Comparison of ENCODE assay signal across 8 cellular contexts in the genomic region with DNA sequence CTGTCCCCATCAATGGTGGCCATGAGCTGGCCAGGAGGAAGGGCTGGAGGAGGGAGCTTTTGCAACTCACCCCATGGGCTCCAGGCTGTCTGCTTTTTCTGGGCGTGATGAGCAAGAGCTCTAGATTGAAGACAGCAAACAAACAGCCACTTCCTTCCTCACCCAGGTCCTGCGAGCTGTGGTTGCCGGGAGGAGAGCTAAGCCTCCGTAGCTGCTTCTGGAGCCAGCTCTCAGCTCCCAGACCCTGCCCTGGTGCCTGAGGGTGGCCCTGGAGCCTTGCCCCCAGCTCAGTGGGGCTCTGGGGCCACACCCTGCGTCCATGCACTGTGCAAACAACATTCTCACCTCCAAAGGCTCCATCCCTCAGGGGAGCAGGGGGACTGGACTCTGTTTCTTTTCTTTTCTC. TPM values are rescaled to one million over a fixed set of nuclear protein-coding genes. Genes with fewer than 3 reads are reported as not detected.
A peak's percentile ranks its signal among the peaks of the same experiment; 100 is the strongest.
DNase-seq lines count a peak whose midpoint lies in the region; ATAC-seq and TF ChIP-seq lines count a peak whose summit lies in the region.

No MANE protein-coding gene starts in this region.

- H3K4me3 ChIP-seq in CD8-positive, alpha-beta T cell (ENCODE audit: low read depth, low read length): peak overlapping the region; percentile 45
- H3K4me3 ChIP-seq in Panc1 (ENCODE audit: low read depth in 2 of 2, low read length in 2 of 2) (no peak overlapping the region), lung (no peak overlapping the region), ascending aorta (no peak overlapping the region)

- POLR2A ChIA-PET in CD8-positive, alpha-beta T cell (lab: Charles Lee): interaction anchor here (0.7 to 6.1 kb wide), 13 partner anchors 9 to 158 kb away, joined by 3 to 49 read pairs (median 5); partner anchors contain the start of genes MARCHF2, MYO1F and ZNF414
- POLR2A ChIA-PET in Panc1 (lab: Charles Lee): interaction anchor here (0.6 to 0.7 kb wide), 2 partner anchors 41 to 66 kb away, joined by 3 read pairs; no protein-coding TSS in a partner anchor

- no peaks in the 10 kb centered on the region for H3K36me3 ChIP-seq in CD8-positive, alpha-beta T cell (ENCODE audit: insufficient read depth, low read length)
- H3K36me3 ChIP-seq in Panc1 (ENCODE audit: control insufficient read depth, insufficient read depth, low read length): no peaks in the 10 kb centered on the region
- no peaks in the 10 kb centered on the region for H3K36me3 ChIP-seq in lung (ENCODE audit: control insufficient read depth in 2 of 2, insufficient read depth in 2 of 2, low read length in 2 of 2)
- no peaks in the 10 kb centered on the region for H3K36me3 ChIP-seq in ascending aorta

- no TSS peak for BruUV-seq in Panc1 (replicated peaks; lab: Mats Ljungman, UMichigan)

- peak; percentile 36 to 83 (median 65) for DNase-seq in CD8-positive, alpha-beta T cell
- no peak for DNase-seq in Panc1 (ENCODE audit: low read depth, low spot score)
- peak; percentile 80 for DNase-seq in activated naive CD4-positive, alpha-beta T cell treated with anti-CD3 and anti-CD28 coated beads, Interleukin-2, amount 10 ng/mL, durations not matched to agents 7 days and 5 days
- DNase-seq in lung (ENCODE audit: low spot score): peak; percentile 57
- no peak for DNase-seq in ascending aorta (ENCODE audit: low spot score in 2 of 2)
- DNase-seq in foreskin melanocyte: no peak

- no peaks in the 10 kb centered on the region for H3K9me3 Mint-ChIP-seq in CD8-positive, alpha-beta T cell
- peaks cover 5% of the 10 kb centered on the region for H3K9me3 Mint-ChIP-seq in activated naive CD4-positive, alpha-beta T cell treated with anti-CD3 and anti-CD28 coated beads, Interleukin-2, amount 10 ng/mL, durations not matched to agents 7 days and 5 days

- H3K9me3 ChIP-seq in CD8-positive, alpha-beta T cell (ENCODE audit: low read length): no peaks in the 10 kb centered on the region
- no peaks in the 10 kb centered on the region for H3K9me3 ChIP-seq in Panc1 (ENCODE audit: control insufficient read depth, insufficient read depth, low read depth, low read length)
- H3K9me3 ChIP-seq in lung (ENCODE audit: control insufficient read depth in 2 of 2, insufficient read depth in 1 of 2, low read length in 1 of 2): peaks cover 0 to 3% of the 10 kb centered on the region in 2 donors
- H3K9me3 ChIP-seq in ascending aorta: no peaks in the 10 kb centered on the region

- in situ Hi-C loops in Panc1 (cut with HindIII; ENCODE audit: low pct_unique_long_range_greater_than_20kb, low sequenced_read_pairs): no loop called here

- CTCF ChIA-PET in CD8-positive, alpha-beta T cell (lab: Charles Lee): interaction anchor here (0.6 to 15.9 kb wide), 11 partner anchors 8 to 158 kb away, joined by 3 to 362 read pairs (median 5); partner anchors contain the start of genes MARCHF2, MYO1F and ZNF414
- CTCF ChIA-PET in Panc1 (lab: Charles Lee): interaction anchor here (0.5 to 1.0 kb wide), 2 partner anchors 9 to 10 kb away, joined by 5 read pairs; no protein-coding TSS in a partner anchor
- CTCF ChIA-PET in activated naive CD4-positive, alpha-beta T cell treated with anti-CD3 and anti-CD28 coated beads, Interleukin-2, amount 10 ng/mL, durations not matched to agents 7 days and 5 days (lab: Charles Lee): interaction anchor here (0.6 to 4.0 kb wide), 4 partner anchors 9 to 175 kb away, joined by 3 to 57 read pairs (median 3); partner anchors contain the start of gene MYO1F

- H3K27ac Mint-ChIP-seq in CD8-positive, alpha-beta T cell: peak overlapping the region; percentile 93
- peak overlapping the region; percentile 98 for H3K27ac Mint-ChIP-seq in activated naive CD4-positive, alpha-beta T cell treated with anti-CD3 and anti-CD28 coated beads, Interleukin-2, amount 10 ng/mL, durations not matched to agents 7 days and 5 days

- intact Hi-C loops in CD8-positive, alpha-beta T cell (cut with DNase I, micrococcal nuclease): loop anchor here in 1 of 2 experiments (2.0 kb wide), 1 partner anchor 56 kb away; the partner anchor contains the start of gene ZNF414
- intact Hi-C loops in Panc1 (cut with micrococcal nuclease; ENCODE audit: unreplicated experiment): no loop called here
- intact Hi-C loops in ascending aorta (cut with DNase I): no loop called here

- H3K4me3 Mint-ChIP-seq in CD8-positive, alpha-beta T cell: peak overlapping the region; percentile 63
- H3K4me3 Mint-ChIP-seq in activated naive CD4-positive, alpha-beta T cell treated with anti-CD3 and anti-CD28 coated beads, Interleukin-2, amount 10 ng/mL, durations not matched to agents 7 days and 5 days: peak overlapping the region; percentile 68

- 4 to 5% methylated on average over 5 of the region's 5 CpGs for whole genome bisulfite sequencing in lung, 2 donors

- peaks cover 74% of the 10 kb centered on the region for H3K4me1 Mint-ChIP-seq in CD8-positive, alpha-beta T cell (ENCODE audit: low read depth)
- peaks cover 92% of the 10 kb centered on the region for H3K4me1 Mint-ChIP-seq in activated naive CD4-positive, alpha-beta T cell treated with anti-CD3 and anti-CD28 coated beads, Interleukin-2, amount 10 ng/mL, durations not matched to agents 7 days and 5 days

- peak overlapping the region; percentile 62 for H3K27ac ChIP-seq in CD8-positive, alpha-beta T cell (ENCODE audit: low read depth, low read length)
- no peak overlapping the region for H3K27ac ChIP-seq in Panc1 (ENCODE audit: low read length)
- peak overlapping the region in 1 of 2 donors; percentile 62 for H3K27ac ChIP-seq in lung (ENCODE audit: low read depth in 1 of 2, low read length in 1 of 2)
- H3K27ac ChIP-seq in ascending aorta: no peak overlapping the region

- TF ChIP-seq CTCF in CD8-positive, alpha-beta T cell (IDR thresholded peaks at IDR 0.05): no peak
- TF ChIP-seq CTCF in Panc1 (IDR thresholded peaks at IDR 0.05) (no peak), lung (IDR thresholded peaks at IDR 0.05; ENCODE audit: control extremely low read depth, extremely low read depth) (no peak), ascending aorta (IDR thresholded peaks at IDR 0.05) (no peak)

- H3K27me3 ChIP-seq in CD8-positive, alpha-beta T cell (ENCODE audit: insufficient read depth, low read length): no peaks in the 10 kb centered on the region
- no peaks in the 10 kb centered on the region for H3K27me3 ChIP-seq in Panc1 (ENCODE audit: control insufficient read depth, insufficient read depth, low read length)
- no peaks in the 10 kb centered on the region for H3K27me3 ChIP-seq in lung (ENCODE audit: control insufficient read depth, insufficient read depth)
- H3K27me3 ChIP-seq in ascending aorta: no peaks in the 10 kb centered on the region

- H3K4me1 ChIP-seq in CD8-positive, alpha-beta T cell (ENCODE audit: insufficient read depth, low read length): peaks cover 64% of the 10 kb centered on the region
- H3K4me1 ChIP-seq in Panc1 (ENCODE audit: control insufficient read depth, insufficient read depth, low read length) (no peaks in the 10 kb centered on the region), lung (ENCODE audit: control insufficient read depth in 2 of 2, insufficient read depth in 2 of 2, low read length in 2 of 2) (peaks cover 0 to 6% of the 10 kb centered on the region in 2 donors), ascending aorta (no peaks in the 10 kb centered on the region)

- ATAC-seq in CD8-positive, alpha-beta T cell: peak; percentile 37
- peak; percentile 77 for ATAC-seq in Panc1
- peak; percentile 60 for ATAC-seq in lung (ENCODE audit: insufficient read depth, low FRiP score)
- no peak for ATAC-seq in GM21737 (IDR thresholded peaks at IDR 0.05; ENCODE audit: unreplicated experiment)
- ATAC-seq in HG02852 (IDR thresholded peaks at IDR 0.05; ENCODE audit: unreplicated experiment): no peak

- no peaks in the 10 kb centered on the region for H3K27me3 Mint-ChIP-seq in CD8-positive, alpha-beta T cell (ENCODE audit: low read depth)
- no peaks in the 10 kb centered on the region for H3K27me3 Mint-ChIP-seq in activated naive CD4-positive, alpha-beta T cell treated with anti-CD3 and anti-CD28 coated beads, Interleukin-2, amount 10 ng/mL, durations not matched to agents 7 days and 5 days

- H3K36me3 Mint-ChIP-seq in CD8-positive, alpha-beta T cell: peaks cover 9% of the 10 kb centered on the region
- H3K36me3 Mint-ChIP-seq in activated naive CD4-positive, alpha-beta T cell treated with anti-CD3 and anti-CD28 coated beads, Interleukin-2, amount 10 ng/mL, durations not matched to agents 7 days and 5 days: peaks cover 67% of the 10 kb centered on the region

RNA-seq across cellular contexts. Expression of gene MYO1F, which starts 6.2 kb away (rescaled TPM):
- 10 to 100 TPM; 75.7 to 76.8 TPM for total RNA-seq in CD8-positive, alpha-beta T cell
- total RNA-seq in Panc1 (2021; ENCODE audit: unreplicated experiment) (0.33 TPM), lung (100 to 1,000 TPM in 1 of 2 donors, 10 to 100 TPM in 1; 23.4 to 100 TPM), ascending aorta (5.0 TPM)
- polyA plus RNA-seq in Panc1 (2012; ENCODE audit: insufficient read length): 1.7 TPM
- polyA plus RNA-seq in lung: 100 to 1,000 TPM in 1 of 2 donors, 10 to 100 TPM in 1; 46.1 to 127 TPM

RNA-seq across cellular contexts. Expression of gene ADAMTS10, which starts 39.5 kb away (rescaled TPM):
- 100 to 1,000 TPM in 1 of 2 experiments, 10 to 100 TPM in 1; 81.9 to 101 TPM for total RNA-seq in CD8-positive, alpha-beta T cell
- total RNA-seq in Panc1 (2021; ENCODE audit: unreplicated experiment): 10.0 TPM
- polyA plus RNA-seq in Panc1 (2012; ENCODE audit: insufficient read length): 16.6 TPM
- total RNA-seq in lung: 10 to 100 TPM; 13.1 to 44.1 TPM
- 10 to 100 TPM in 1 of 2 donors, 1 to 10 TPM in 1; 9.1 to 17.5 TPM for polyA plus RNA-seq in lung
- total RNA-seq in ascending aorta: 184 TPM

RNA-seq across cellular contexts. Expression of gene ZNF414, which starts 57.0 kb away (rescaled TPM):
- total RNA-seq in CD8-positive, alpha-beta T cell: 10 to 100 TPM; 26.3 to 33.1 TPM
- 37.1 TPM for total RNA-seq in Panc1 (2021; ENCODE audit: unreplicated experiment)
- 54.1 TPM for polyA plus RNA-seq in Panc1 (2012; ENCODE audit: insufficient read length)
- 10 to 100 TPM; 17.7 to 35.7 TPM for total RNA-seq in lung
- 10 to 100 TPM; 26.2 to 32.8 TPM for polyA plus RNA-seq in lung
- 189 TPM for total RNA-seq in ascending aorta

RNA-seq across cellular contexts. Expression of gene NFILZ, which starts 59.4 kb away (rescaled TPM):
- not detected for total RNA-seq in CD8-positive, alpha-beta T cell
- not detected for total RNA-seq in Panc1 (2021; ENCODE audit: unreplicated experiment)
- not detected for polyA plus RNA-seq in Panc1 (2012; ENCODE audit: insufficient read length)
- not detected for total RNA-seq in lung
- not detected for polyA plus RNA-seq in lung
- not detected for total RNA-seq in ascending aorta

Comparison
In these comparisons a context has a peak if more than half of its experiments do, and no peak if none do; other contexts are left out.
1. ATAC-seq: peak in CD8-positive, alpha-beta T cell (single experiment), Panc1 (single experiment) and lung (single experiment); none in GM21737 (single experiment) and HG02852 (single experiment).
2. DNase-seq: peak in CD8-positive, alpha-beta T cell (7 of 7), activated naive CD4-positive, alpha-beta T cell treated with anti-CD3 and anti-CD28 coated beads, Interleukin-2, amount 10 ng/mL, durations not matched to agents 7 days and 5 days (single experiment) and lung (single experiment); none in Panc1 (single experiment), ascending aorta (0 of 2) and foreskin melanocyte (single experiment).